Comparison of ENCODE assay signal across 16 cellular contexts in genomic region chr11:126329644-126330200, GRCh38. TPM values are rescaled to one million over a fixed set of nuclear protein-coding genes. Genes with fewer than 3 reads are reported as not detected.
DNase-seq lines count a peak whose midpoint lies in the region; ATAC-seq, FAIRE-seq and TF ChIP-seq lines count a peak whose summit lies in the region.
"Had no signal": no experiment of that assay in that cellular context is flagged by ENCODE, and none has a peak within 500 bp of the region (broad histone marks: within the 10 kb centered on the region; RNA-seq: fewer than 3 reads in every experiment).

No MANE protein-coding gene starts in this region.

- ATAC-seq in activated T-cell treated with anti-CD3 and anti-CD28 coated beads, Interleukin-2, amount 50 U/mL, for 4 hours, result peak; percentile 42 to 61
- peak; percentile 74 for ATAC-seq in stimulated activated naive CD8-positive, alpha-beta T cell treated with anti-CD3 and anti-CD28 coated beads, Interleukin-15, amount 100 ng/mL, for 72 hours
- ATAC-seq: HepG2, PC-3 had no signal

- FAIRE-seq in kidney (lab: Jason Lieb, UNC), result no peak
- FAIRE-seq: astrocyte, HepG2, keratinocyte had no signal

- no peak for DNase-seq in activated T-cell treated with anti-CD3 and anti-CD28 coated beads, Interleukin-2, amount 50 U/mL, for 4 hours
- no peak for DNase-seq in activated T-cell treated with anti-CD3 and anti-CD28 coated beads, Interleukin-2, amount 50 U/mL, for 1 hour
- DNase-seq in T-helper 2 cell treated with Interferon-gamma antibody and Interleukin-4, amounts not matched to agents 5 μg/mL and 100 μg/mL, for 36 hours (ENCODE audit: low spot score), result peak; percentile 16
- no peak for DNase-seq in kidney
- no peak for DNase-seq in stimulated activated naive CD8-positive, alpha-beta T cell treated with anti-CD3 and anti-CD28 coated beads, Interleukin-15, amount 100 ng/mL, for 72 hours
- no peak for DNase-seq in NCI-H2171 (lab: John Stamatoyannopoulos, UW)
- DNase-seq in NCI-H1436 (lab: John Stamatoyannopoulos, UW), result no peak
- no peak for DNase-seq in NCI-H1105 (lab: John Stamatoyannopoulos, UW)
- DNase-seq: ACHN; activated naive CD4-positive, alpha-beta T cell treated with anti-CD3 and anti-CD28 coated beads for 36 hours; CD4-positive, alpha-beta T cell; NCI-H146; PC-3 had no signal

- H3K9me3 ChIP-seq in kidney (ENCODE audit: control insufficient read depth in 1 of 2, low read length in 2 of 2), result no peaks in the 10 kb centered on the region

- H3K36me3 ChIP-seq in kidney (ENCODE audit: control insufficient read depth in 1 of 2, insufficient read depth in 2 of 2, low read length in 2 of 2), result no peaks in the 10 kb centered on the region

- no peak for TF ChIP-seq CTCF in kidney (IDR thresholded peaks at IDR 0.05; ENCODE audit: borderline replicate concordance, extremely low read depth, insufficient read depth)

- H3K4me3 Mint-ChIP-seq in activated T-cell treated with anti-CD3 and anti-CD28 coated beads, Interleukin-2, amount 50 U/mL, for 4 hours, result no peak overlapping the region
- H3K4me3 Mint-ChIP-seq in T-helper 2 cell treated with Interferon-gamma antibody and Interleukin-4, amounts not matched to agents 5 μg/mL and 100 μg/mL, for 36 hours, result no peak overlapping the region
- no peak overlapping the region for H3K4me3 Mint-ChIP-seq in stimulated activated naive CD8-positive, alpha-beta T cell treated with anti-CD3 and anti-CD28 coated beads, Interleukin-15, amount 100 ng/mL, for 72 hours
- H3K4me3 Mint-ChIP-seq: activated naive CD4-positive, alpha-beta T cell treated with anti-CD3 and anti-CD28 coated beads for 36 hours; CD4-positive, alpha-beta T cell had no signal

- H3K36me3 Mint-ChIP-seq in activated T-cell treated with anti-CD3 and anti-CD28 coated beads, Interleukin-2, amount 50 U/mL, for 4 hours (ENCODE audit: insufficient read depth), result peaks cover 24% of the 10 kb centered on the region
- peaks cover 16% of the 10 kb centered on the region for H3K36me3 Mint-ChIP-seq in T-helper 2 cell treated with Interferon-gamma antibody and Interleukin-4, amounts not matched to agents 5 μg/mL and 100 μg/mL, for 36 hours (ENCODE audit: low read depth)

- peaks cover 6 to 31% of the 10 kb centered on the region in 2 donors for H3K4me1 ChIP-seq in kidney (ENCODE audit: control insufficient read depth in 1 of 2, insufficient read depth in 1 of 2, low read depth in 1 of 2, low read length in 2 of 2)

- H3K27ac ChIP-seq in kidney (ENCODE audit: low read depth in 2 of 2, low read length in 2 of 2), result peak overlapping the region; percentile 90 to 92

- no peak overlapping the region for H3K27ac Mint-ChIP-seq in T-helper 2 cell treated with Interferon-gamma antibody and Interleukin-4, amounts not matched to agents 5 μg/mL and 100 μg/mL, for 36 hours
- H3K27ac Mint-ChIP-seq in stimulated activated naive CD8-positive, alpha-beta T cell treated with anti-CD3 and anti-CD28 coated beads, Interleukin-15, amount 100 ng/mL, for 72 hours, result no peak overlapping the region
- H3K27ac Mint-ChIP-seq: activated naive CD4-positive, alpha-beta T cell treated with anti-CD3 and anti-CD28 coated beads for 36 hours; CD4-positive, alpha-beta T cell had no signal

- H3K4me3 ChIP-seq in kidney (ENCODE audit: low read length in 2 of 2), result peak overlapping the region; percentile 3 to 40

- H3K4me1 Mint-ChIP-seq in activated T-cell treated with anti-CD3 and anti-CD28 coated beads, Interleukin-2, amount 50 U/mL, for 4 hours (ENCODE audit: low read depth), result peaks cover 22% of the 10 kb centered on the region
- peaks cover 5% of the 10 kb centered on the region for H3K4me1 Mint-ChIP-seq in T-helper 2 cell treated with Interferon-gamma antibody and Interleukin-4, amounts not matched to agents 5 μg/mL and 100 μg/mL, for 36 hours (ENCODE audit: low read depth)
- H3K4me1 Mint-ChIP-seq in stimulated activated naive CD8-positive, alpha-beta T cell treated with anti-CD3 and anti-CD28 coated beads, Interleukin-15, amount 100 ng/mL, for 72 hours, result peaks cover 31% of the 10 kb centered on the region

- intact Hi-C loops in kidney (cut with DNase I), result no loop called here

- H3K27me3 Mint-ChIP-seq in activated T-cell treated with anti-CD3 and anti-CD28 coated beads, Interleukin-2, amount 50 U/mL, for 4 hours (ENCODE audit: low read depth), result no peaks in the 10 kb centered on the region
- H3K27me3 Mint-ChIP-seq in T-helper 2 cell treated with Interferon-gamma antibody and Interleukin-4, amounts not matched to agents 5 μg/mL and 100 μg/mL, for 36 hours (ENCODE audit: low read depth), result no peaks in the 10 kb centered on the region
- no peaks in the 10 kb centered on the region for H3K27me3 Mint-ChIP-seq in stimulated activated naive CD8-positive, alpha-beta T cell treated with anti-CD3 and anti-CD28 coated beads, Interleukin-15, amount 100 ng/mL, for 72 hours
- H3K27me3 Mint-ChIP-seq: CD4-positive, alpha-beta T cell had no signal

- peak overlapping the region; percentile 67 to 78 for H3K9ac ChIP-seq in kidney (ENCODE audit: low read length in 2 of 2)

- H3K9me3 Mint-ChIP-seq in activated T-cell treated with anti-CD3 and anti-CD28 coated beads, Interleukin-2, amount 50 U/mL, for 4 hours, result no peaks in the 10 kb centered on the region
- no peaks in the 10 kb centered on the region for H3K9me3 Mint-ChIP-seq in T-helper 2 cell treated with Interferon-gamma antibody and Interleukin-4, amounts not matched to agents 5 μg/mL and 100 μg/mL, for 36 hours
- no peaks in the 10 kb centered on the region for H3K9me3 Mint-ChIP-seq in stimulated activated naive CD8-positive, alpha-beta T cell treated with anti-CD3 and anti-CD28 coated beads, Interleukin-15, amount 100 ng/mL, for 72 hours
- H3K9me3 Mint-ChIP-seq: activated naive CD4-positive, alpha-beta T cell treated with anti-CD3 and anti-CD28 coated beads for 36 hours; CD4-positive, alpha-beta T cell had no signal

RNA-seq across cellular contexts. Expression of gene ST3GAL4, which starts 25.8 kb away (rescaled TPM):
- 1 to 10 TPM; 7.7 to 8.2 (median 7.9) TPM for total RNA-seq in activated T-cell treated with anti-CD3 and anti-CD28 coated beads, Interleukin-2, amount 50 U/mL, for 4 hours
- total RNA-seq in kidney, result 27.4 TPM
- 72.8 TPM for polyA plus RNA-seq in kidney (ENCODE audit: insufficient read depth, low read depth, low replicate concordance)

RNA-seq across cellular contexts. Expression of gene DCPS, which starts 25.9 kb away (rescaled TPM):
- 10 to 100 TPM; 31.4 to 37.6 (median 37.5) TPM for total RNA-seq in activated T-cell treated with anti-CD3 and anti-CD28 coated beads, Interleukin-2, amount 50 U/mL, for 4 hours
- 24.2 TPM for total RNA-seq in kidney
- polyA plus RNA-seq in kidney (ENCODE audit: insufficient read depth, low read depth, low replicate concordance), result 23.9 TPM

RNA-seq across cellular contexts. Expression of gene TIRAP, which starts 46.8 kb away (rescaled TPM):
- total RNA-seq in activated T-cell treated with anti-CD3 and anti-CD28 coated beads, Interleukin-2, amount 50 U/mL, for 4 hours, result 1 to 10 TPM; 4.8 to 6.4 (median 5.4) TPM
- total RNA-seq in kidney, result 12.1 TPM
- polyA plus RNA-seq in kidney (ENCODE audit: insufficient read depth, low read depth, low replicate concordance), result 5.8 TPM
